In genomic region chr3:187255314-187255713, GRCh38 we compare ENCODE assay signal across 1 cellular context.
TF ChIP-seq lines count a peak whose summit lies in the region.

No MANE protein-coding gene starts in this region.

TF ChIP-seq in HepG2, 621 proteins besides CTCF, POLR2A, EP300 and RAD21 (continued from another document):
- no peak for TF ChIP-seq U2AF2 (IDR thresholded peaks at IDR 0.05; ENCODE audit: low read depth, low read length)
- TF ChIP-seq MAFF (IDR thresholded peaks at IDR 0.05; ENCODE audit: low read depth, low read length): peak; percentile 17; the same call in 1 of the 2 replicates
- no peak for TF ChIP-seq EHMT2 (IDR thresholded peaks at IDR 0.05; ENCODE audit: borderline replicate concordance, low read depth, low read length)
- TF ChIP-seq ZNF230 (CRISPR knock-in tag; IDR thresholded peaks at IDR 0.05): no peak
